ENCODE assay signal across 1 cellular context in genomic region chr12:12799163-12799920, GRCh38.
TF ChIP-seq lines count a peak whose summit lies in the region.

No MANE protein-coding gene starts in this region.

TF ChIP-seq in K562, 482 proteins besides CTCF, POLR2A, EP300 and RAD21 (continued from another document):
- peak; percentile 64 for TF ChIP-seq RBM25 (IDR thresholded peaks at IDR 0.05; ENCODE audit: low read depth, low read length, severe bottlenecking)
- no peak for TF ChIP-seq ZNF707 (CRISPR knock-in tag; conservative IDR thresholded peaks at IDR 0.05)
- TF ChIP-seq WHSC1 (IDR thresholded peaks at IDR 0.05; ENCODE audit: low read length), result no peak
- no peak for TF ChIP-seq ZBTB34 (CRISPR knock-in tag; IDR thresholded peaks at IDR 0.05)
- TF ChIP-seq CEBPG (CRISPR knock-in tag; IDR thresholded peaks at IDR 0.05), result peak; percentile 31; the same call in 1 of the 2 replicates
- TF ChIP-seq CEBPG (tag; conservative IDR thresholded peaks at IDR 0.05 in 1 of 2, IDR thresholded peaks at IDR 0.05 in 1 of 2), result no peak
